1 cellular context compared by ENCODE assay signal in genomic region chr2:58065248-58065647, GRCh38.
TF ChIP-seq lines count a peak whose summit lies in the region.

No MANE protein-coding gene starts in this region.

TF ChIP-seq in K562, 482 proteins besides CTCF, POLR2A, EP300 and RAD21:
- TF ChIP-seq, protein P1, sequence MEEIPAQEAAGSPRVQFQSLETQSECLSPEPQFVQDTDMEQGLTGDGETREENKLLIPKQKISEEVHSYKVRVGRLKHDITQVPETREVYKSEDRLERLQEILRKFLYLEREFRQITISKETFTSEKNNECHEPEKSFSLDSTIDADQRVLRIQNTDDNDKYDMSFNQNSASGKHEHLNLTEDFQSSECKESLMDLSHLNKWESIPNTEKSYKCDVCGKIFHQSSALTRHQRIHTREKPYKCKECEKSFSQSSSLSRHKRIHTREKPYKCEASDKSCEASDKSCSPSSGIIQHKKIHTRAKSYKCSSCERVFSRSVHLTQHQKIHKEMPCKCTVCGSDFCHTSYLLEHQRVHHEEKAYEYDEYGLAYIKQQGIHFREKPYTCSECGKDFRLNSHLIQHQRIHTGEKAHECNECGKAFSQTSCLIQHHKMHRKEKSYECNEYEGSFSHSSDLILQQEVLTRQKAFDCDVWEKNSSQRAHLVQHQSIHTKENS (CRISPR knock-in tag; IDR thresholded peaks at IDR 0.05), result no peak
- TF ChIP-seq ZNF699 (CRISPR knock-in tag; IDR thresholded peaks at IDR 0.05; ENCODE audit: insufficient replicate concordance) (no peak), E2F4 (CRISPR knock-in tag; IDR thresholded peaks at IDR 0.05; ENCODE audit: low read depth) (no peak), THRAP3 (IDR thresholded peaks at IDR 0.05; ENCODE audit: borderline replicate concordance) (no peak), TSC22D4 (tag; IDR thresholded peaks at IDR 0.05) (no peak), ZC3H8 (IDR thresholded peaks at IDR 0.05) (no peak), SFPQ (IDR thresholded peaks at IDR 0.05; ENCODE audit: low read depth, low read length) (no peak), C11orf30 (IDR thresholded peaks at IDR 0.05; ENCODE audit: low read depth) (peak; percentile 18; the same call in 1 of the 2 replicates), ZNF316 (IDR thresholded peaks at IDR 0.05) (peak; percentile 67)
- TF ChIP-seq, protein P2, sequence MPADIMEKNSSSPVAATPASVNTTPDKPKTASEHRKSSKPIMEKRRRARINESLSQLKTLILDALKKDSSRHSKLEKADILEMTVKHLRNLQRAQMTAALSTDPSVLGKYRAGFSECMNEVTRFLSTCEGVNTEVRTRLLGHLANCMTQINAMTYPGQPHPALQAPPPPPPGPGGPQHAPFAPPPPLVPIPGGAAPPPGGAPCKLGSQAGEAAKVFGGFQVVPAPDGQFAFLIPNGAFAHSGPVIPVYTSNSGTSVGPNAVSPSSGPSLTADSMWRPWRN (IDR thresholded peaks at IDR 0.05; ENCODE audit: low read depth), result no peak
- TF ChIP-seq, protein P3, sequence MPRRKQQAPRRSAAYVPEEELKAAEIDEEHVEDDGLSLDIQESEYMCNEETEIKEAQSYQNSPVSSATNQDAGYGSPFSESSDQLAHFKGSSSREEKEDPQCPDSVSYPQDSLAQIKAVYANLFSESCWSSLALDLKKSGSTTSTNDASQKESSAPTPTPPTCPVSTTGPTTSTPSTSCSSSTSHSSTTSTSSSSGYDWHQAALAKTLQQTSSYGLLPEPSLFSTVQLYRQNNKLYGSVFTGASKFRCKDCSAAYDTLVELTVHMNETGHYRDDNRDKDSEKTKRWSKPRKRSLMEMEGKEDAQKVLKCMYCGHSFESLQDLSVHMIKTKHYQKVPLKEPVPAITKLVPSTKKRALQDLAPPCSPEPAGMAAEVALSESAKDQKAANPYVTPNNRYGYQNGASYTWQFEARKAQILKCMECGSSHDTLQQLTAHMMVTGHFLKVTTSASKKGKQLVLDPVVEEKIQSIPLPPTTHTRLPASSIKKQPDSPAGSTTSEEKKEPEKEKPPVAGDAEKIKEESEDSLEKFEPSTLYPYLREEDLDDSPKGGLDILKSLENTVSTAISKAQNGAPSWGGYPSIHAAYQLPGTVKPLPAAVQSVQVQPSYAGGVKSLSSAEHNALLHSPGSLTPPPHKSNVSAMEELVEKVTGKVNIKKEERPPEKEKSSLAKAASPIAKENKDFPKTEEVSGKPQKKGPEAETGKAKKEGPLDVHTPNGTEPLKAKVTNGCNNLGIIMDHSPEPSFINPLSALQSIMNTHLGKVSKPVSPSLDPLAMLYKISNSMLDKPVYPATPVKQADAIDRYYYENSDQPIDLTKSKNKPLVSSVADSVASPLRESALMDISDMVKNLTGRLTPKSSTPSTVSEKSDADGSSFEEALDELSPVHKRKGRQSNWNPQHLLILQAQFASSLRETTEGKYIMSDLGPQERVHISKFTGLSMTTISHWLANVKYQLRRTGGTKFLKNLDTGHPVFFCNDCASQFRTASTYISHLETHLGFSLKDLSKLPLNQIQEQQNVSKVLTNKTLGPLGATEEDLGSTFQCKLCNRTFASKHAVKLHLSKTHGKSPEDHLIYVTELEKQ (CRISPR knock-in tag; IDR thresholded peaks at IDR 0.05), result no peak
TF ChIP-seq in K562: peak in this region for 2.
